In the genomic region with DNA sequence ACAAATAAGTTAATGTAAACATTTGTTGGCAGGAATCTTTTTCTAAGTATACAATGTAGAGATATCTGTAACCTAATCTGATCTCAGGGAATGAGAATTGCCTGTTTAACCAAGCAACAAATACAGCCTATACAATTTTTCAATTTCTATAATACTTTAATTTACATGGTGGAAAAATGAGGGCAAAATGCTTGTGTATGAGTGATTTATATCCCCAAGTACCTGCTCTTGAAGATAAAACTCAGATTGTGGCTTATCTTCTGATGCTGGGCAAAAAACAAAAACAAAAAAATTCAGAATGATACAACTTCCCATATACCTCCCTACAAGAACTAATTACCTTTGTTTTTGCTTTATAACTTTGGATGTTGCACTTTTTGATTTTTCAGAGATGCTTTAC, we compare ENCODE assay signal across 14 cellular contexts. TPM values are rescaled to one million over a fixed set of nuclear protein-coding genes. Genes with fewer than 3 reads are reported as not detected.
DNase-seq lines count a peak whose midpoint lies in the region; ATAC-seq and TF ChIP-seq lines count a peak whose summit lies in the region.
"Had no signal": no experiment of that assay in that cellular context is flagged by ENCODE, and none has a peak within 500 bp of the region (broad histone marks: within the 10 kb centered on the region; RNA-seq: fewer than 3 reads in every experiment).

No MANE protein-coding gene starts in this region.

- H3K4me3 ChIP-seq in SK-N-MC (peak overlapping the region; percentile 98), epithelial cell of esophagus (ENCODE audit: low read length) (peak overlapping the region; percentile 71), H7 (ENCODE audit: insufficient read depth, low read depth, low read length) (no peak overlapping the region)

- H3K27me3 Mint-ChIP-seq in activated T-cell treated with anti-CD3 and anti-CD28 coated beads, Interleukin-2, amount 50 U/mL, for 24 hours = no peaks in the 10 kb centered on the region
- no peaks in the 10 kb centered on the region for H3K27me3 Mint-ChIP-seq in progenitor cell of endocrine pancreas

- peak overlapping the region; percentile 95 for H3K9ac ChIP-seq in SK-N-MC (ENCODE audit: insufficient read length)

- peak overlapping the region; percentile 29 for H3K27ac Mint-ChIP-seq in activated T-cell treated with anti-CD3 and anti-CD28 coated beads, Interleukin-2, amount 50 U/mL, for 24 hours
- H3K27ac Mint-ChIP-seq in progenitor cell of endocrine pancreas = no peak overlapping the region

- H3K36me3 Mint-ChIP-seq in activated T-cell treated with anti-CD3 and anti-CD28 coated beads, Interleukin-2, amount 50 U/mL, for 24 hours (ENCODE audit: low read depth) = peaks cover 87% of the 10 kb centered on the region
- peaks cover 6% of the 10 kb centered on the region for H3K36me3 Mint-ChIP-seq in progenitor cell of endocrine pancreas (ENCODE audit: insufficient read depth)

- TF ChIP-seq CTCF in epithelial cell of esophagus (IDR thresholded peaks at IDR 0.05; ENCODE audit: insufficient read depth, low read depth, low read length, missing control alignments) = no peak
- TF ChIP-seq CTCF in progenitor cell of endocrine pancreas (IDR thresholded peaks at IDR 0.05; ENCODE audit: unreplicated experiment) = no peak

- no peaks in the 10 kb centered on the region for H3K9me3 Mint-ChIP-seq in activated T-cell treated with anti-CD3 and anti-CD28 coated beads, Interleukin-2, amount 50 U/mL, for 24 hours
- no peaks in the 10 kb centered on the region for H3K9me3 Mint-ChIP-seq in progenitor cell of endocrine pancreas (ENCODE audit: low read depth)

- ATAC-seq in activated CD4-positive, CD25-positive, alpha-beta regulatory T cell treated with anti-CD3 and anti-CD28 coated beads, Interleukin-2, amount 50 U/mL, for 24 hours = no peak
- ATAC-seq: left colon had no signal

- no peaks in the 10 kb centered on the region for H3K27me3 ChIP-seq in H7 (ENCODE audit: control insufficient read depth, insufficient read depth, low read length)

- H3K9me3 ChIP-seq in SK-N-MC (ENCODE audit: low read depth, low read length) = no peaks in the 10 kb centered on the region

- H3K4me3 Mint-ChIP-seq in activated T-cell treated with anti-CD3 and anti-CD28 coated beads, Interleukin-2, amount 50 U/mL, for 24 hours = peak overlapping the region; percentile 96
- H3K4me3 Mint-ChIP-seq in progenitor cell of endocrine pancreas (ENCODE audit: low read depth) = peak overlapping the region; percentile 98

- no peak for DNase-seq in activated T-cell treated with anti-CD3 and anti-CD28 coated beads, Interleukin-2, amount 50 U/mL, for 24 hours
- DNase-seq in activated T-cell treated with anti-CD3 and anti-CD28 coated beads for 4 hours = no peak
- no peak for DNase-seq in SK-N-MC (ENCODE audit: low read depth, low spot score)
- no peak for DNase-seq in epithelial cell of esophagus (ENCODE audit: low read depth)
- no peak for DNase-seq in progenitor cell of endocrine pancreas (ENCODE audit: low spot score, unreplicated experiment)
- no peak for DNase-seq in activated CD4-positive, CD25-positive, alpha-beta regulatory T cell treated with anti-CD3 and anti-CD28 coated beads, Interleukin-2, amount 50 U/mL, for 72 hours
- no peak for DNase-seq in H7
- DNase-seq: central memory CD4-positive, alpha-beta T cell; foreskin melanocyte; left colon; NCI-H1694 treated with DMSO at 0.1 percent for 48 hours; NK-92 treated with Interleukin-12 subunit alpha and Interleukin-12 subunit beta, amount 100 ng/mL, for 24 hours; T-helper 9 cell had no signal

- peaks cover 77% of the 10 kb centered on the region for H3K4me1 Mint-ChIP-seq in activated T-cell treated with anti-CD3 and anti-CD28 coated beads, Interleukin-2, amount 50 U/mL, for 24 hours (ENCODE audit: low read depth)
- H3K4me1 Mint-ChIP-seq in progenitor cell of endocrine pancreas (ENCODE audit: low read depth) = peaks cover 44% of the 10 kb centered on the region

- H3K36me3 ChIP-seq in SK-N-MC (ENCODE audit: insufficient read depth, low read length) (peaks cover 51% of the 10 kb centered on the region), H7 (replicated peaks; ENCODE audit: control insufficient read depth, insufficient read depth, low read length) (peaks cover 3% of the 10 kb centered on the region; the same call in 1 of the 2 replicates)

- H3K27ac ChIP-seq in SK-N-MC = no peak overlapping the region

RNA-seq across cellular contexts. Expression of gene CNOT2, which starts 2.2 kb away (rescaled TPM):
- total RNA-seq in progenitor cell of endocrine pancreas = 127 and 128 TPM in 2 replicates
- total RNA-seq in H7 (2014; rRNA removed; shearing (Covaris generic)) = 83.3 and 104 TPM in 2 replicates
